15 cellular contexts compared by ENCODE assay signal in the genomic region with DNA sequence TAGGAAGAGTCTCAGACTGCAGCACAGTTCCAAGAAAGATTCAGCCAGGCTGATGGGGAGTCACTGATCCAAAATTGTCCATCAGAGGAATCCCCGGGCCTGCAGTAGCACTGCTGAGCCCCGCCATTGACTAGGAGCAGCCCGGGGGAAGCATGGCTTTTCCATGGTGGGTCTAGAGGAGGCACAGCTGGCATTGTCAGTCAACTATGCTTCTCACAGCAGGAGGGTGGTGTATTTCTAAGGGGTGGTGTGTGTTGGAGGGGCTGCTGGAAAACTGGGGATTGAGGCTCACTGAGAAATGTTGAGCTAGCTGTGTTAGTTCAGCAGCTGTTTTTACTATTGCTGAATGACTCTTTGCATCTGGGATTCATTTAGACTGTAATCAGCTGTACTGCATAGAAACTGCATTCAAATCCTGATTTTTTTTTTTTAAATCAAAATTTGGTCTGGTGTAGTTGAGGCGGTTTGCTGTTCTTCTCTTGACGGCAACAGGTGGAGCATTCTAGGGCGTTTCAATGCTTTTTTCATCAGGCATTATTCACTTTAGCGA. TPM values are rescaled to one million over a fixed set of nuclear protein-coding genes. Genes with fewer than 3 reads are reported as not detected.
DNase-seq lines count a peak whose midpoint lies in the region; ATAC-seq, FAIRE-seq and TF ChIP-seq lines count a peak whose summit lies in the region.
"Had no signal": no experiment of that assay in that cellular context is flagged by ENCODE, and none has a peak within 500 bp of the region (broad histone marks: within the 10 kb centered on the region; RNA-seq: fewer than 3 reads in every experiment).

No MANE protein-coding gene starts in this region.

- H3K4me3 Mint-ChIP-seq in stimulated activated effector memory CD8-positive, alpha-beta T cell treated with anti-CD3 and anti-CD28 coated beads, Interleukin-12 subunit alpha, Interleukin-12 subunit beta, amount 100 ng/mL, for 72 hours, result no peak overlapping the region

- no peak for TF ChIP-seq RAD21 in HepG2 (CRISPR knock-in tag; IDR thresholded peaks at IDR 0.05)

- H3K27ac ChIP-seq in SJCRH30, result peak overlapping the region; percentile 86
- H3K27ac ChIP-seq in HepG2 (ENCODE audit: extremely low read length, insufficient read depth, low read length), result no peak overlapping the region

- H3K36me3 ChIP-seq in SJCRH30 (no peaks in the 10 kb centered on the region), HepG2 (replicated peaks in 1 of 2; ENCODE audit: control insufficient read depth in 1 of 2, insufficient read depth in 2 of 2, low read length in 2 of 2) (peaks cover 3 to 13% of the 10 kb centered on the region in 2 experiments; a peak in 3 of 5 replicates)

- no TSS peak for BruUV-seq in HepG2 (replicated peaks; lab: Mats Ljungman, UMichigan)

- H3K27me3 ChIP-seq in SJCRH30 (no peaks in the 10 kb centered on the region), HepG2 (ENCODE audit: control insufficient read depth in 1 of 2, insufficient read depth in 2 of 2, low read length in 2 of 2) (no peaks in the 10 kb centered on the region)

- peaks cover 15% of the 10 kb centered on the region for H3K36me3 Mint-ChIP-seq in stimulated activated effector memory CD8-positive, alpha-beta T cell treated with anti-CD3 and anti-CD28 coated beads, Interleukin-12 subunit alpha, Interleukin-12 subunit beta, amount 100 ng/mL, for 72 hours

- H3K27ac Mint-ChIP-seq in stimulated activated effector memory CD8-positive, alpha-beta T cell treated with anti-CD3 and anti-CD28 coated beads, Interleukin-12 subunit alpha, Interleukin-12 subunit beta, amount 100 ng/mL, for 72 hours, result peak overlapping the region; percentile 52

- TF ChIP-seq EP300 in HepG2 (IDR thresholded peaks at IDR 0.05; ENCODE audit: low read depth in 2 of 2, low read length in 2 of 2) (no peak), HepG2 (CRISPR knock-in tag; IDR thresholded peaks at IDR 0.05; ENCODE audit: borderline replicate concordance) (no peak)

- H3K9me3 ChIP-seq in SJCRH30 (replicated peaks) (no peaks in the 10 kb centered on the region), HepG2 (ENCODE audit: low read length) (no peaks in the 10 kb centered on the region)

- no peak overlapping the region for H3K4me2 ChIP-seq in HepG2 (ENCODE audit: low read depth, low read length)

- peaks cover 16% of the 10 kb centered on the region for H3K4me1 ChIP-seq in SJCRH30
- H3K4me1 ChIP-seq in HepG2 (ENCODE audit: insufficient read depth, low read length), result peaks cover 47% of the 10 kb centered on the region

- POLR2A ChIA-PET in HepG2 (lab: Yijun Ruan, JAX), result no interaction called here

- no peak for FAIRE-seq in HepG2 (lab: Jason Lieb, UNC)
- FAIRE-seq: GM12878 had no signal

- in situ Hi-C loops in HepG2 (cut with HindIII; ENCODE audit: extremely low pct_ligation_motif_present, low pct_unique_long_range_greater_than_20kb), result no loop called here

- intact Hi-C loops in HepG2 (cut with micrococcal nuclease; ENCODE audit: unreplicated experiment), result no loop called here

- no peak for TF ChIP-seq CTCF in HepG2 (CRISPR knock-in tag; IDR thresholded peaks at IDR 0.05)

- peak; percentile 25 for DNase-seq in GM03348 (ENCODE audit: low spot score)
- peak; percentile 89 to 95 for DNase-seq in SJCRH30
- DNase-seq in fibroblast of peridontal ligament (ENCODE audit: extremely low read depth), result peak; percentile 57
- no peak for DNase-seq in stimulated activated effector memory CD8-positive, alpha-beta T cell treated with anti-CD3 and anti-CD28 coated beads, Interleukin-12 subunit alpha, Interleukin-12 subunit beta, amount 100 ng/mL, for 72 hours (ENCODE audit: low spot score in 2 of 2)
- DNase-seq in midbrain (lab: John Stamatoyannopoulos, UW), result no peak
- no peak for DNase-seq in HepG2 (ENCODE audit: low spot score)
- DNase-seq in NCI-H2029 (lab: John Stamatoyannopoulos, UW), result no peak
- DNase-seq: C1 segment of cervical spinal cord, COR-L47, KBM-7, NCI-H1092 treated with DMSO at 0.1 percent for 48 hours, NCI-H1694, NCI-H446, NCI-H748 treated with DMSO at 0.1 percent for 48 hours had no signal

- no peaks in the 10 kb centered on the region for H3K9me3 Mint-ChIP-seq in stimulated activated effector memory CD8-positive, alpha-beta T cell treated with anti-CD3 and anti-CD28 coated beads, Interleukin-12 subunit alpha, Interleukin-12 subunit beta, amount 100 ng/mL, for 72 hours

- H2AFZ ChIP-seq in HepG2 (ENCODE audit: low read length), result no peak overlapping the region

- H3K4me1 Mint-ChIP-seq in stimulated activated effector memory CD8-positive, alpha-beta T cell treated with anti-CD3 and anti-CD28 coated beads, Interleukin-12 subunit alpha, Interleukin-12 subunit beta, amount 100 ng/mL, for 72 hours, result peaks cover 63% of the 10 kb centered on the region

- peaks cover 71% of the 10 kb centered on the region for H3K79me2 ChIP-seq in HepG2 (ENCODE audit: insufficient read depth, low read length)

- H3K9ac ChIP-seq in HepG2 (ENCODE audit: insufficient read depth, low read depth, low read length), result no peak overlapping the region

- 95% methylated on average over 6 of the region's 7 CpGs for WGBS in HepG2 (ENCODE audit: low lambda C conversion rate)

- TF ChIP-seq POLR2A in HepG2 (IDR thresholded peaks at IDR 0.05; ENCODE audit: insufficient read depth in 1 of 2, low read depth in 2 of 2, low read length in 2 of 2), result no peak

- ATAC-seq in stimulated activated effector memory CD8-positive, alpha-beta T cell treated with anti-CD3 and anti-CD28 coated beads, Interleukin-12 subunit alpha, Interleukin-12 subunit beta, amount 100 ng/mL, for 72 hours, result no peak
- ATAC-seq in HepG2, result no peak
- ATAC-seq: GM12878 had no signal

- CTCF ChIA-PET in HepG2 (lab: Yijun Ruan, JAX; ENCODE audit: low intra/inter-chr PET ratio, low total read pairs), result no interaction called here

- H3K4me3 ChIP-seq in SJCRH30 (peak overlapping the region; percentile 21), HepG2 (replicated peaks in 1 of 3; ENCODE audit: insufficient read depth in 1 of 3, low read depth in 2 of 3, low read length in 3 of 3) (no peak overlapping the region)
- H3K4me3 ChIP-seq: GM12878 had no signal

- no peaks in the 10 kb centered on the region for H4K20me1 ChIP-seq in HepG2 (ENCODE audit: insufficient read depth, low read length)

TF ChIP-seq in HepG2, 621 proteins besides CTCF, POLR2A, EP300 and RAD21 (continues in another document):
- no peak for TF ChIP-seq ZNF766 (CRISPR knock-in tag; IDR thresholded peaks at IDR 0.05; ENCODE audit: borderline replicate concordance)
- TF ChIP-seq, protein P1, sequence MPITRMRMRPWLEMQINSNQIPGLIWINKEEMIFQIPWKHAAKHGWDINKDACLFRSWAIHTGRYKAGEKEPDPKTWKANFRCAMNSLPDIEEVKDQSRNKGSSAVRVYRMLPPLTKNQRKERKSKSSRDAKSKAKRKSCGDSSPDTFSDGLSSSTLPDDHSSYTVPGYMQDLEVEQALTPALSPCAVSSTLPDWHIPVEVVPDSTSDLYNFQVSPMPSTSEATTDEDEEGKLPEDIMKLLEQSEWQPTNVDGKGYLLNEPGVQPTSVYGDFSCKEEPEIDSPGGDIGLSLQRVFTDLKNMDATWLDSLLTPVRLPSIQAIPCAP (CRISPR knock-in tag; IDR thresholded peaks at IDR 0.05; ENCODE audit: low read depth), result no peak
- TF ChIP-seq, protein P2, sequence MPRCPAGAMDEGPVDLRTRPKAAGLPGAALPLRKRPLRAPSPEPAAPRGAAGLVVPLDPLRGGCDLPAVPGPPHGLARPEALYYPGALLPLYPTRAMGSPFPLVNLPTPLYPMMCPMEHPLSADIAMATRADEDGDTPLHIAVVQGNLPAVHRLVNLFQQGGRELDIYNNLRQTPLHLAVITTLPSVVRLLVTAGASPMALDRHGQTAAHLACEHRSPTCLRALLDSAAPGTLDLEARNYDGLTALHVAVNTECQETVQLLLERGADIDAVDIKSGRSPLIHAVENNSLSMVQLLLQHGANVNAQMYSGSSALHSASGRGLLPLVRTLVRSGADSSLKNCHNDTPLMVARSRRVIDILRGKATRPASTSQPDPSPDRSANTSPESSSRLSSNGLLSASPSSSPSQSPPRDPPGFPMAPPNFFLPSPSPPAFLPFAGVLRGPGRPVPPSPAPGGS (CRISPR knock-in tag; IDR thresholded peaks at IDR 0.05), result no peak
- no peak for TF ChIP-seq GZF1 (CRISPR knock-in tag; IDR thresholded peaks at IDR 0.05)
- no peak for TF ChIP-seq ZNF274 (CRISPR knock-in tag; IDR thresholded peaks at IDR 0.05)
- TF ChIP-seq HDAC6 (IDR thresholded peaks at IDR 0.05; ENCODE audit: low read depth, low read length), result no peak

RNA-seq across cellular contexts. Expression of gene DDX10, which starts 5.6 kb away (rescaled TPM):
- 39.1 and 43.4 TPM in 2 replicates for total RNA-seq in SJCRH30 (2014; rRNA removed; shearing (Covaris generic))
- total RNA-seq in HepG2 (2016; rRNA removed; fragmentation: Illumina TruSeq; extraction: Trizol), result 32.0 and 39.5 TPM in 2 replicates
- 13.9 and 14.1 TPM in 2 replicates for total RNA-seq in HepG2 (2016; cell fraction: cytosol; rRNA removed; fragmentation: Illumina TruSeq; extraction: Trizol; ENCODE audit: low read depth)
- total RNA-seq in HepG2 (2016; cell fraction: insoluble cytoplasmic fraction; rRNA removed; fragmentation: Illumina TruSeq; extraction: Trizol), result 30.8 and 44.2 TPM in 2 replicates
- 11.5 and 13.0 TPM in 2 replicates for total RNA-seq in HepG2 (2016; cell fraction: membrane; rRNA removed; fragmentation: Illumina TruSeq; extraction: Trizol)
- 34.9 and 40.5 TPM in 2 replicates for total RNA-seq in HepG2 (2016; cell fraction: nucleus; rRNA removed; fragmentation: Illumina TruSeq; extraction: Trizol)
- 14.8 and 17.0 TPM in 2 replicates for polyA plus RNA-seq in HepG2 (2011; rRNA removed)
- polyA plus RNA-seq in HepG2 (2011; cell fraction: cytosol; rRNA removed), result 12.9 and 16.8 TPM in 2 replicates
- polyA plus RNA-seq in HepG2 (2011; cell fraction: nucleus; rRNA removed), result 8.6 and 10.4 TPM in 2 replicates
- 16.1 and 18.0 TPM in 2 replicates for polyA plus RNA-seq in HepG2 (2012)
- polyA plus RNA-seq in HepG2 (2016; cell fraction: cytosol; fragmentation: Illumina TruSeq; extraction: Trizol; ENCODE audit: low read depth), result 3.0 and 3.8 TPM in 2 replicates
- 36.3 and 43.6 TPM in 2 replicates for polyA plus RNA-seq in HepG2 (2016; cell fraction: insoluble cytoplasmic fraction; fragmentation: Illumina TruSeq; extraction: Trizol; ENCODE audit: low read depth)
- 4.9 and 7.2 TPM in 2 replicates for polyA plus RNA-seq in HepG2 (2016; cell fraction: membrane; fragmentation: Illumina TruSeq; extraction: Trizol; ENCODE audit: low read depth)
- polyA plus RNA-seq in HepG2 (2016; cell fraction: nucleus; fragmentation: Illumina TruSeq; extraction: Trizol; ENCODE audit: insufficient read depth, low read depth), result 25.3 and 25.9 TPM in 2 replicates
- 24.0 and 24.2 TPM in 2 replicates for polyA minus RNA-seq in HepG2 (2011; rRNA and poly(A)+ RNA removed; ENCODE audit: low replicate concordance)
- polyA minus RNA-seq in HepG2 (2011; cell fraction: cytosol; rRNA and poly(A)+ RNA removed), result 10.8 and 11.6 TPM in 2 replicates
- polyA minus RNA-seq in HepG2 (2011; cell fraction: nucleus; rRNA and poly(A)+ RNA removed), result 38.8 and 40.5 TPM in 2 replicates

Comparison
In these comparisons a context has a peak if more than half of its experiments do, and no peak if none do; other contexts are left out.
1. DNase-seq: peak in GM03348 (single experiment), SJCRH30 (2 of 2) and fibroblast of peridontal ligament (single experiment); none in stimulated activated effector memory CD8-positive, alpha-beta T cell treated with anti-CD3 and anti-CD28 coated beads, Interleukin-12 subunit alpha, Interleukin-12 subunit beta, amount 100 ng/mL, for 72 hours (0 of 2), midbrain (single experiment), HepG2 (single experiment) and NCI-H2029 (single experiment).